In genomic region chr19:728011-728410, GRCh38 we compare ENCODE assay signal across 16 cellular contexts. TPM values are rescaled to one million over a fixed set of nuclear protein-coding genes. Genes with fewer than 3 reads are reported as not detected.
DNase-seq lines count a peak whose midpoint lies in the region; ATAC-seq and TF ChIP-seq lines count a peak whose summit lies in the region.
"Had no signal": no experiment of that assay in that cellular context is flagged by ENCODE, and none has a peak within 500 bp of the region (broad histone marks: within the 10 kb centered on the region; RNA-seq: fewer than 3 reads in every experiment).

No MANE protein-coding gene starts in this region.

- H3K4me1 ChIP-seq in esophagus squamous epithelium (peaks cover 0 to 11% (median 5%) of the 10 kb centered on the region in 3 donors), liver (ENCODE audit: control insufficient read depth in 4 of 4, insufficient read depth in 4 of 4, low read length in 3 of 4) (no peaks in the 10 kb centered on the region), tibial nerve (peaks cover 0 to 17% (median under 1%) of the 10 kb centered on the region in 4 donors), foreskin keratinocyte (no peaks in the 10 kb centered on the region)
- H3K4me1 ChIP-seq in CD4-positive, alpha-beta memory T cell (ENCODE audit: insufficient read depth, low read length) = no peaks in the 10 kb centered on the region

- no peak overlapping the region for H3K4me3 Mint-ChIP-seq in CD4-positive, alpha-beta memory T cell
- H3K4me3 Mint-ChIP-seq: CD14-positive monocyte; T-helper 2 cell treated with Interferon-gamma antibody and Interleukin-4, amounts not matched to agents 5 μg/mL and 100 μg/mL, for 36 hours had no signal

- no peak for TF ChIP-seq RAD21 in liver (IDR thresholded peaks at IDR 0.05)

- H3K9me3 ChIP-seq in esophagus squamous epithelium (no peaks in the 10 kb centered on the region), liver (ENCODE audit: control insufficient read depth in 4 of 4, low read length in 3 of 4) (no peaks in the 10 kb centered on the region), tibial nerve (no peaks in the 10 kb centered on the region)
- no peaks in the 10 kb centered on the region for H3K9me3 ChIP-seq in CD4-positive, alpha-beta memory T cell (ENCODE audit: control insufficient read depth in 1 of 2, low read length in 2 of 2)

- peak in 1 of 2 donors; percentile 65 for TF ChIP-seq EP300 in tibial nerve (IDR thresholded peaks at IDR 0.05)

- H3K27me3 ChIP-seq in esophagus squamous epithelium = no peaks in the 10 kb centered on the region
- H3K27me3 ChIP-seq in liver (ENCODE audit: control insufficient read depth in 4 of 4, insufficient read depth in 4 of 4, low read length in 3 of 4) = no peaks in the 10 kb centered on the region
- no peaks in the 10 kb centered on the region for H3K27me3 ChIP-seq in tibial nerve
- no peaks in the 10 kb centered on the region for H3K27me3 ChIP-seq in CD4-positive, alpha-beta memory T cell (ENCODE audit: insufficient read depth, low read length)
- no peaks in the 10 kb centered on the region for H3K27me3 ChIP-seq in foreskin keratinocyte

- H3K27me3 Mint-ChIP-seq in CD4-positive, alpha-beta memory T cell = peaks cover 1 to 7% of the 10 kb centered on the region in 2 donors

- peak overlapping the region; percentile 61 to 89 (median 79) for H3K27ac ChIP-seq in esophagus squamous epithelium
- peak overlapping the region; percentile 39 to 69 for H3K27ac ChIP-seq in liver (ENCODE audit: low read depth in 1 of 2, low read length in 2 of 2)
- peak overlapping the region; percentile 2 to 78 (median 56) for H3K27ac ChIP-seq in tibial nerve
- no peak overlapping the region for H3K27ac ChIP-seq in CD4-positive, alpha-beta memory T cell (ENCODE audit: low read depth, low read length)
- no peak overlapping the region for H3K27ac ChIP-seq in foreskin keratinocyte
- H3K27ac ChIP-seq: RWPE1 had no signal

- H3K9me3 Mint-ChIP-seq in CD4-positive, alpha-beta memory T cell = peaks cover 0 to 1% (median 0%) of the 10 kb centered on the region in 8 donors
- H3K9me3 Mint-ChIP-seq: CD14-positive monocyte; T-helper 2 cell treated with Interferon-gamma antibody and Interleukin-4, amounts not matched to agents 5 μg/mL and 100 μg/mL, for 36 hours had no signal

- ATAC-seq in foreskin keratinocyte = no peak

- H3K36me3 ChIP-seq in esophagus squamous epithelium (no peaks in the 10 kb centered on the region), liver (ENCODE audit: control insufficient read depth in 4 of 4, insufficient read depth in 3 of 4, low read depth in 1 of 4, low read length in 3 of 4) (no peaks in the 10 kb centered on the region), tibial nerve (peaks cover 0 to 63% (median 0%) of the 10 kb centered on the region in 3 donors)
- no peaks in the 10 kb centered on the region for H3K36me3 ChIP-seq in CD4-positive, alpha-beta memory T cell (ENCODE audit: insufficient read depth, low read length)

- 80 to 81% methylated on average over 1 to 5 of the region's 26 CpGs for WGBS in esophagus squamous epithelium, 2 donors
- 67% methylated on average over 26 of the region's 26 CpGs for WGBS in liver
- 43 to 52% methylated on average over 26 of the region's 26 CpGs for WGBS in tibial nerve, 2 donors

- H3K4me1 Mint-ChIP-seq in CD4-positive, alpha-beta memory T cell = peaks cover 0 to 7% (median under 1%) of the 10 kb centered on the region in 4 donors

- CTCF ChIA-PET in CD4-positive, alpha-beta memory T cell (lab: Charles Lee; ENCODE audit: partially characterized antibody) = no interaction called here

- POLR2A ChIA-PET in CD4-positive, alpha-beta memory T cell (lab: Charles Lee; ENCODE audit: partially characterized antibody) = no interaction called here

- H3K36me3 Mint-ChIP-seq in CD4-positive, alpha-beta memory T cell = no peaks in the 10 kb centered on the region
- H3K36me3 Mint-ChIP-seq: CD14-positive monocyte had no signal

- DNase-seq in SW480 (ENCODE audit: low spot score) = peak; percentile 52
- no peak for DNase-seq in esophagus squamous epithelium (lab: John Stamatoyannopoulos, UW)
- DNase-seq in tibial nerve (ENCODE audit: low spot score in 2 of 2) = no peak
- no peak for DNase-seq in activated CD4-positive, alpha-beta T cell treated with anti-CD3 and anti-CD28 coated beads for 48 hours
- no peak for DNase-seq in CD4-positive, alpha-beta memory T cell
- no peak for DNase-seq in foreskin keratinocyte
- DNase-seq: activated CD4-positive, alpha-beta T cell treated with anti-CD3 and anti-CD28 coated beads, Interleukin-2, amount 50 U/mL, for 1 hour; GDM1; KG1; midbrain; NCI-H1436; stimulated activated CD4-positive, alpha-beta T cell treated with anti-CD3 and anti-CD28 coated beads, Interleukin-4, amount 100 ng/mL, for 1 hour had no signal

- H3K4me3 ChIP-seq in esophagus squamous epithelium (no peak overlapping the region), liver (ENCODE audit: low read depth in 1 of 3, low read length in 3 of 3) (no peak overlapping the region), tibial nerve (no peak overlapping the region)
- no peak overlapping the region for H3K4me3 ChIP-seq in CD4-positive, alpha-beta memory T cell (ENCODE audit: low read length in 2 of 2)

- intact Hi-C loops in esophagus squamous epithelium (cut with DNase I) = no loop called here
- intact Hi-C loops in CD4-positive, alpha-beta memory T cell (cut with micrococcal nuclease) = no loop called here

- H3K9ac ChIP-seq in liver (ENCODE audit: low read depth in 1 of 2, low read length in 2 of 2) = no peak overlapping the region

- TF ChIP-seq POLR2A in esophagus squamous epithelium (IDR thresholded peaks at IDR 0.05) (no peak), tibial nerve (IDR thresholded peaks at IDR 0.05) (no peak)

- TF ChIP-seq CTCF in esophagus squamous epithelium (IDR thresholded peaks at IDR 0.05) (no peak), liver (IDR thresholded peaks at IDR 0.05; ENCODE audit: low read depth, low read length, missing input control) (no peak), tibial nerve (IDR thresholded peaks at IDR 0.05) (no peak), foreskin keratinocyte (conservative IDR thresholded peaks at IDR 0.05) (no peak)

- H3K27ac Mint-ChIP-seq in CD4-positive, alpha-beta memory T cell = no peak overlapping the region
- H3K27ac Mint-ChIP-seq: CD14-positive monocyte; T-helper 2 cell treated with Interferon-gamma antibody and Interleukin-4, amounts not matched to agents 5 μg/mL and 100 μg/mL, for 36 hours had no signal

TF ChIP-seq in liver, 16 proteins besides CTCF, POLR2A, EP300 and RAD21 (continues in another document):
- peak; percentile 57 for TF ChIP-seq SP1 (IDR thresholded peaks at IDR 0.05)
- TF ChIP-seq RXRA (IDR thresholded peaks at IDR 0.05) = peak in 1 of 2 donors; percentile 63
- TF ChIP-seq ZBTB33 (IDR thresholded peaks at IDR 0.05) = no peak
- TF ChIP-seq FOXA1 (IDR thresholded peaks at IDR 0.05) = no peak
- peak in 1 of 2 donors; percentile 6 for TF ChIP-seq EGR1 (IDR thresholded peaks at IDR 0.05; ENCODE audit: low read depth in 2 of 2)
- TF ChIP-seq HNF4G (IDR thresholded peaks at IDR 0.05) = no peak
- TF ChIP-seq HNF4A (conservative IDR thresholded peaks at IDR 0.05) = no peak
- peak; percentile 98 for TF ChIP-seq NR2F2 (IDR thresholded peaks at IDR 0.05)
- peak; percentile 58 to 74 for TF ChIP-seq GABPA (IDR thresholded peaks at IDR 0.05 in 1 of 2, conservative IDR thresholded peaks at IDR 0.05 in 1 of 2)

RNA-seq across cellular contexts. Expression of gene PALM, which starts 19.3 kb away (rescaled TPM):
- total RNA-seq in esophagus squamous epithelium = 10 to 100 TPM in 1 of 4 donors, 1 to 10 TPM in 3; 2.6 to 19.3 (median 6.5) TPM
- total RNA-seq in liver = 1 to 10 TPM; 3.8 to 4.8 TPM
- 1 to 10 TPM in 1 of 2 donors, under 1 TPM in 1; 0.92 to 5.1 TPM for polyA plus RNA-seq in liver
- 100 to 1,000 TPM in 1 of 4 donors, 10 to 100 TPM in 3; 65.7 to 101 (median 98.0) TPM for total RNA-seq in tibial nerve
- total RNA-seq in CD4-positive, alpha-beta memory T cell = not detected
- not detected for polyA plus RNA-seq in CD4-positive, alpha-beta memory T cell
- total RNA-seq in foreskin keratinocyte = 0.04 and 0.10 TPM in 2 replicates
- polyA plus RNA-seq in foreskin keratinocyte = 0.03 and 0.06 TPM in 2 replicates
- polyA plus RNA-seq: CD14-positive monocyte had no signal

RNA-seq across cellular contexts. Expression of gene MISP, which starts 22.9 kb away (rescaled TPM):
- total RNA-seq in esophagus squamous epithelium = 1 to 10 TPM in 2 of 4 donors, under 1 TPM in 1, not detected in 1; 0.11 to 1.3 (median 1.0) TPM
- under 1 TPM in 1 of 2 donors, not detected in 1; 0.08 TPM for total RNA-seq in liver
- under 1 TPM in 1 of 2 donors, not detected in 1; 0.05 TPM for polyA plus RNA-seq in liver
- total RNA-seq in tibial nerve = under 1 TPM in 2 of 4 donors, not detected in 2; 0.20 to 0.30 TPM
- not detected for total RNA-seq in CD4-positive, alpha-beta memory T cell
- polyA plus RNA-seq in CD4-positive, alpha-beta memory T cell = not detected
- 50.0 and 55.4 TPM in 2 replicates for total RNA-seq in foreskin keratinocyte
- 40.2 and 45.5 TPM in 2 replicates for polyA plus RNA-seq in foreskin keratinocyte
- polyA plus RNA-seq: CD14-positive monocyte had no signal

RNA-seq across cellular contexts. Expression of gene PRSS57, which starts 32.8 kb away (rescaled TPM):
- total RNA-seq in esophagus squamous epithelium (not detected), liver (10 to 100 TPM in 1 of 2 donors, not detected in 1; 12.1 TPM), tibial nerve (not detected), foreskin keratinocyte (not detected in 2 replicates)
- polyA plus RNA-seq in liver (under 1 TPM in 1 of 2 donors, not detected in 1; 0.10 TPM), foreskin keratinocyte (not detected in 2 replicates)
- not detected for total RNA-seq in CD4-positive, alpha-beta memory T cell
- not detected for polyA plus RNA-seq in CD4-positive, alpha-beta memory T cell

RNA-seq across cellular contexts. Expression of gene FSTL3, which starts 51.8 kb away (rescaled TPM):
- total RNA-seq in esophagus squamous epithelium (10 to 100 TPM in 3 of 4 donors, 1 to 10 TPM in 1; 4.4 to 43.3 (median 17.7) TPM), liver (1 to 10 TPM; 5.7 to 8.4 TPM), tibial nerve (100 to 1,000 TPM; 582 to 977 (median 642) TPM), foreskin keratinocyte (135 and 157 TPM in 2 replicates)
- polyA plus RNA-seq in liver (1 to 10 TPM; 2.2 to 6.3 TPM), foreskin keratinocyte (150 and 180 TPM in 2 replicates)
- total RNA-seq in CD4-positive, alpha-beta memory T cell = 1 to 10 TPM; 2.9 to 3.4 TPM
- 1 to 10 TPM; 2.0 to 2.1 TPM for polyA plus RNA-seq in CD4-positive, alpha-beta memory T cell

Comparison
In these comparisons a context has a peak if more than half of its experiments do, and no peak if none do; other contexts are left out.
1. H3K27ac ChIP-seq: peak in esophagus squamous epithelium (4 of 4), liver (2 of 2) and tibial nerve (4 of 4); none in CD4-positive, alpha-beta memory T cell (single experiment) and foreskin keratinocyte (single experiment).
2. RNA of gene MISP, which starts 22.9 kb away (total RNA-seq): 50.0 to 55.4 TPM in foreskin keratinocyte; 0.11 to 1.3 TPM in esophagus squamous epithelium, 0.20 to 0.30 TPM in tibial nerve, 0.08 TPM in liver and not detected in CD4-positive, alpha-beta memory T cell; every median in the first group is over 10 times any median in the second.